Comparison of ENCODE assay signal across 17 cellular contexts in the genomic region with DNA sequence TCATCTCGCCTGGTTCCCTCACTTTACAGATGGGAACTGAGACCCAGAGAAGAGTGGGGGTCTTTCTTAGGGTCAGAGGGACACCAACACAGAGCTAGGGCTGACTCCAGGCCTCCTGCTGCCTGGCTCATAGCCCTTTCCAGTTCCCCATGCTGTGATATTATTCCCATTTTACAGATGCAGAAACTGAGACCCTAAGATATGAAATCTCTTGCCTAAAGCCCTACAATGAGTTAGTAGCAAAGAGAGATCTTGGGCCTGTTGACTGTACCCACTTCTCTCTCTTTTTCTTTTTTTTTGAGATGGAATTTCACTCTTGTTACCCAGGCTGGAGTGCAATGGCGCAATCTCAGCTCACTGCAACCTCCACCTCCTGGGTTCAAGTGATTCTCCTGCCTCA.
"Had no signal": no experiment of that assay in that cellular context is flagged by ENCODE, and none has a peak within 500 bp of the region (broad histone marks: within the 10 kb centered on the region; RNA-seq: fewer than 3 reads in every experiment).

No MANE protein-coding gene starts in this region.

- H2AFZ ChIP-seq: parathyroid adenoma had no signal

- H3K36me3 ChIP-seq: cardiac muscle cell, uterus had no signal

- H3K4me3 ChIP-seq: cardiac muscle cell, esophagus squamous epithelium, transverse colon, uterus had no signal

- H3K27ac ChIP-seq: cardiac muscle cell, parathyroid adenoma, transverse colon, uterus had no signal

- H3K36me3 Mint-ChIP-seq: natural killer cell treated with Interleukin-12 subunit alpha and Interleukin-12 subunit beta and Interleukin-15 and Interleukin-18, amount 100 ng/mL, for 72 hours had no signal

- H3K27me3 ChIP-seq: cardiac muscle cell, esophagus squamous epithelium, transverse colon, uterus had no signal

- DNase-seq: activated CD4-positive, alpha-beta T cell treated with anti-CD3 and anti-CD28 coated beads, Interleukin-2, amount 50 U/mL, for 1 hour; activated CD4-positive, CD25-positive, alpha-beta regulatory T cell treated with anti-CD3 and anti-CD28 coated beads, Interleukin-2, amount 50 U/mL, for 72 hours; activated CD8-positive, alpha-beta memory T cell treated with anti-CD3 and anti-CD28 coated beads, Interleukin-2, amount 50 U/mL, for 4 hours; activated naive CD8-positive, alpha-beta T cell treated with anti-CD3 and anti-CD28 coated beads for 36 hours; amniotic stem cell; effector memory CD4-positive, alpha-beta T cell; esophagus squamous epithelium; stimulated activated CD4-positive, alpha-beta T cell treated with anti-CD3 and anti-CD28 coated beads, Interleukin-4, amount 100 ng/mL, for 4 hours; stimulated activated naive CD4-positive, alpha-beta T cell treated with Interleukin-2 at 50 U/mL for 16 hours; transverse colon; uterus had no signal

- FAIRE-seq: endothelial cell of umbilical vein had no signal

- H3K9me3 ChIP-seq: esophagus squamous epithelium, transverse colon, uterus had no signal

- H3K27me3 Mint-ChIP-seq: activated naive CD8-positive, alpha-beta T cell treated with anti-CD3 and anti-CD28 coated beads for 36 hours; dendritic cell treated with granulocyte-macrophage colony-stimulating factor and Interleukin-4, amounts not matched to agents 40 ng/mL and 50 ng/mL, for 4 days; natural killer cell treated with Interleukin-12 subunit alpha and Interleukin-12 subunit beta and Interleukin-15 and Interleukin-18, amount 100 ng/mL, for 72 hours had no signal

- H3K4me1 ChIP-seq: parathyroid adenoma had no signal

- H3K9me3 Mint-ChIP-seq: activated naive CD8-positive, alpha-beta T cell treated with anti-CD3 and anti-CD28 coated beads for 36 hours; dendritic cell treated with granulocyte-macrophage colony-stimulating factor and Interleukin-4, amounts not matched to agents 40 ng/mL and 50 ng/mL, for 4 days; natural killer cell treated with Interleukin-12 subunit alpha and Interleukin-12 subunit beta and Interleukin-15 and Interleukin-18, amount 100 ng/mL, for 72 hours had no signal

- H3K79me2 ChIP-seq: parathyroid adenoma had no signal

- H3K4me3 Mint-ChIP-seq: activated naive CD8-positive, alpha-beta T cell treated with anti-CD3 and anti-CD28 coated beads for 36 hours; dendritic cell treated with granulocyte-macrophage colony-stimulating factor and Interleukin-4, amounts not matched to agents 40 ng/mL and 50 ng/mL, for 4 days; natural killer cell treated with Interleukin-12 subunit alpha and Interleukin-12 subunit beta and Interleukin-15 and Interleukin-18, amount 100 ng/mL, for 72 hours had no signal

- H3K27ac Mint-ChIP-seq: natural killer cell treated with Interleukin-12 subunit alpha and Interleukin-12 subunit beta and Interleukin-15 and Interleukin-18, amount 100 ng/mL, for 72 hours had no signal

- ATAC-seq: natural killer cell treated with Interleukin-12 subunit alpha and Interleukin-12 subunit beta and Interleukin-15 and Interleukin-18, amount 100 ng/mL, for 72 hours; sciatic nerve had no signal

- H3K9ac ChIP-seq: parathyroid adenoma had no signal
